In the genomic region with DNA sequence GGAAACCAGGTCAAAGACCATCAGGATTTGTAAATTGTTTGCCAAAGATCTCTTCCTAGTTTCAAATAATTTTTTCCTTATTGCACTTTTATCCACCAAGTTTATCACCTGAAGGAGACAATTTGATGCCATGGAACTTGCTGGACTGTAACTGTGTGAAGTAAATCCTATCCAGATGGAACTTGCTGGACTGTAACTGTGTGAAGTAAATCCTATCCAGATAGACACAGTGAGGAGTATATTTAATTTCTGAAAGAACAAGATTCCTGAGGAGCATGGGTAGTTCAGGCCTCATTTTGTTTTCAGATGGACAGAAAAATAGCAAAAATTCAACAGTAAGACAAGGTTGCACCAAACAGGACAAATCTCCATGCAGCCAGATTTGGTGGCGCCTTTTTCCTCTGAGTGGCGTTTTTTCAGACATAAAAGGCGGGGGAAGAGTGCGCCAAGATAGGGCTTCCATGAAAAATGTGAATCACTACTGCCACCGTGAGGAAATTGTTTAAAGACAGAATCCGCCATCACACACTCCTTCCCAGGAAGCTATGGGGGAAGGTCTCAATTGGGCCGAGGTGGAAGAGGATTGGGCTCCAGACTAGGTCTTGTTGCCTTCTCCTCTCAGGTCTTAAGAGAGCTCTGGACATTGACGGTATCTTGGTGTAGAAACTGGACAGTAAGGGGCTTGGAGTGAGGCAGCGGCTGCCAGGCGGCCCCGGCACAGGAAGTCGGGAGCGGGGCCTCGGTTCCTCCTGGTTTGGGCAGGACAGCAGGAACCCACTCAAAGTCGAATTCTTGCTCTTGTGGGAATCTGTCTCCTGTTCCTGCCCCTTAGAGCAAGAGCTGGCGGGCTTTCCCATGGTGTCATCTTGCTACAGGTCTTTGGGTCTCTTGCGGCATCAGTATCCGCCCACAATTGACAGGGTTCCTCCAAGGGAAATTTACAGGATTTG, we compare ENCODE assay signal across 9 cellular contexts.
DNase-seq lines count a peak whose midpoint lies in the region; ATAC-seq, FAIRE-seq and TF ChIP-seq lines count a peak whose summit lies in the region.
"Had no signal": no experiment of that assay in that cellular context is flagged by ENCODE, and none has a peak within 500 bp of the region (broad histone marks: within the 10 kb centered on the region; RNA-seq: fewer than 3 reads in every experiment).

No MANE protein-coding gene starts in this region.

- ATAC-seq in HG03342 (IDR thresholded peaks at IDR 0.05; ENCODE audit: unreplicated experiment) (peak; percentile 69), pancreas (peak; percentile 92 to 96 (median 95))
- ATAC-seq in activated naive CD8-positive, alpha-beta T cell treated with anti-CD3 and anti-CD28 coated beads, Interleukin-2, amount 50 U/mL, for 24 hours: no peak
- ATAC-seq: naive thymus-derived CD8-positive, alpha-beta T cell had no signal

- H4K20me1 ChIP-seq in astrocyte (ENCODE audit: insufficient read depth, low read length): no peaks in the 10 kb centered on the region

- no peaks in the 10 kb centered on the region for H3K79me2 ChIP-seq in astrocyte (ENCODE audit: insufficient read depth, low read length)

- H3K27ac ChIP-seq in astrocyte (ENCODE audit: low read depth, low read length) (no peak overlapping the region), pancreas (peak overlapping the region; percentile 32 to 61 (median 60))

- H3K4me3 ChIP-seq in GM12865 (ENCODE audit: low read depth, low read length) (no peak overlapping the region), astrocyte (ENCODE audit: insufficient read depth, low read depth, low read length) (no peak overlapping the region), pancreas (peak overlapping the region in 3 of 4 donors; percentile 15 to 56 (median 33))

- no peak overlapping the region for H3K4me2 ChIP-seq in astrocyte (ENCODE audit: low read length)

- H3K27me3 ChIP-seq in astrocyte (ENCODE audit: insufficient read depth, low read length) (no peaks in the 10 kb centered on the region), pancreas (no peaks in the 10 kb centered on the region)

- intact Hi-C loops in pancreas (cut with DNase I): no loop called here

- no peak overlapping the region for H3K9ac ChIP-seq in astrocyte (ENCODE audit: low read length)

- H3K4me1 ChIP-seq in astrocyte (ENCODE audit: insufficient read depth, low read length): no peaks in the 10 kb centered on the region
- no peaks in the 10 kb centered on the region for H3K4me1 ChIP-seq in pancreas

- no peaks in the 10 kb centered on the region for H3K27me3 Mint-ChIP-seq in astrocyte (ENCODE audit: low read depth, unreplicated experiment)
- H3K27me3 Mint-ChIP-seq in activated naive CD8-positive, alpha-beta T cell treated with anti-CD3 and anti-CD28 coated beads, Interleukin-2, amount 50 U/mL, for 24 hours: no peaks in the 10 kb centered on the region
- H3K27me3 Mint-ChIP-seq: naive thymus-derived CD8-positive, alpha-beta T cell had no signal

- FAIRE-seq in astrocyte (lab: Jason Lieb, UNC) (peak; percentile 98), pancreas (lab: Jason Lieb, UNC) (peak; percentile 91)

- peaks cover 1% of the 10 kb centered on the region for H3K4me1 Mint-ChIP-seq in astrocyte (ENCODE audit: low read depth, unreplicated experiment)
- no peaks in the 10 kb centered on the region for H3K4me1 Mint-ChIP-seq in activated naive CD8-positive, alpha-beta T cell treated with anti-CD3 and anti-CD28 coated beads, Interleukin-2, amount 50 U/mL, for 24 hours
- H3K4me1 Mint-ChIP-seq: naive thymus-derived CD8-positive, alpha-beta T cell had no signal

- WGBS in pancreas, 2 donors: 55 to 96% methylated on average over 18 of the region's 18 CpGs

- no peaks in the 10 kb centered on the region for H3K9me3 ChIP-seq in astrocyte (ENCODE audit: insufficient read depth, low read depth, low read length)
- H3K9me3 ChIP-seq in pancreas: no peaks in the 10 kb centered on the region

- no peak overlapping the region for H3K4me3 Mint-ChIP-seq in astrocyte (ENCODE audit: unreplicated experiment)
- H3K4me3 Mint-ChIP-seq in activated naive CD8-positive, alpha-beta T cell treated with anti-CD3 and anti-CD28 coated beads, Interleukin-2, amount 50 U/mL, for 24 hours: no peak overlapping the region

- H2AFZ ChIP-seq in astrocyte (ENCODE audit: low read depth, low read length): no peak overlapping the region

- TF ChIP-seq CTCF in GM12865 (IDR thresholded peaks at IDR 0.05; ENCODE audit: insufficient read depth, low read depth, low read length, missing control alignments) (no peak), astrocyte (IDR thresholded peaks at IDR 0.05; ENCODE audit: insufficient read depth, low read depth, low read length) (no peak), pancreas (IDR thresholded peaks at IDR 0.05) (peak in 3 of 4 donors; percentile 16 to 28 (median 17))

- H3K27ac Mint-ChIP-seq in astrocyte (ENCODE audit: unreplicated experiment): no peak overlapping the region
- no peak overlapping the region for H3K27ac Mint-ChIP-seq in activated naive CD8-positive, alpha-beta T cell treated with anti-CD3 and anti-CD28 coated beads, Interleukin-2, amount 50 U/mL, for 24 hours

- in situ Hi-C loops in KBM-7 (cut with MboI; ENCODE audit: low pct_unique_long_range_greater_than_20kb, low sequenced_read_pairs): no loop called here

- peaks cover 15% of the 10 kb centered on the region for H3K36me3 Mint-ChIP-seq in astrocyte (ENCODE audit: low read depth, unreplicated experiment)
- no peaks in the 10 kb centered on the region for H3K36me3 Mint-ChIP-seq in activated naive CD8-positive, alpha-beta T cell treated with anti-CD3 and anti-CD28 coated beads, Interleukin-2, amount 50 U/mL, for 24 hours (ENCODE audit: low read depth)
- H3K36me3 Mint-ChIP-seq: naive thymus-derived CD8-positive, alpha-beta T cell had no signal

- H3K36me3 ChIP-seq in astrocyte (ENCODE audit: insufficient read depth, low read length) (no peaks in the 10 kb centered on the region), pancreas (no peaks in the 10 kb centered on the region)

- DNase-seq in GM12865 (ENCODE audit: low read depth): peak; percentile 27
- DNase-seq in astrocyte (ENCODE audit: low read depth): peak; percentile 40
- DNase-seq in pancreas: peak in 3 of 6 donors; percentile 50 to 87 (median 81)
- no peak for DNase-seq in activated naive CD8-positive, alpha-beta T cell treated with anti-CD3 and anti-CD28 coated beads, Interleukin-2, amount 50 U/mL, for 24 hours
- DNase-seq in stimulated activated CD4-positive, alpha-beta T cell treated with anti-CD3 and anti-CD28 coated beads, Interleukin-2, amount 100 ng/mL, for 24 hours: no peak
- DNase-seq in LoVo (ENCODE audit: low spot score): no peak
- no peak for DNase-seq in KBM-7

- H3K9me3 Mint-ChIP-seq in astrocyte (ENCODE audit: unreplicated experiment): no peaks in the 10 kb centered on the region
- no peaks in the 10 kb centered on the region for H3K9me3 Mint-ChIP-seq in activated naive CD8-positive, alpha-beta T cell treated with anti-CD3 and anti-CD28 coated beads, Interleukin-2, amount 50 U/mL, for 24 hours
- H3K9me3 Mint-ChIP-seq: naive thymus-derived CD8-positive, alpha-beta T cell had no signal

Comparison
In these comparisons a context has a peak if more than half of its experiments do, and no peak if none do; other contexts are left out.
1. DNase-seq: peak in GM12865 (single experiment) and astrocyte (single experiment); none in activated naive CD8-positive, alpha-beta T cell treated with anti-CD3 and anti-CD28 coated beads, Interleukin-2, amount 50 U/mL, for 24 hours (single experiment), stimulated activated CD4-positive, alpha-beta T cell treated with anti-CD3 and anti-CD28 coated beads, Interleukin-2, amount 100 ng/mL, for 24 hours (0 of 2), LoVo (single experiment) and KBM-7 (single experiment).
2. H3K4me3 ChIP-seq: peak in pancreas (3 of 4); none in GM12865 (single experiment) and astrocyte (single experiment).
3. CTCF ChIP-seq: peak in pancreas (3 of 4); none in GM12865 (single experiment) and astrocyte (single experiment).